24 cellular contexts compared by ENCODE assay signal in the genomic region with DNA sequence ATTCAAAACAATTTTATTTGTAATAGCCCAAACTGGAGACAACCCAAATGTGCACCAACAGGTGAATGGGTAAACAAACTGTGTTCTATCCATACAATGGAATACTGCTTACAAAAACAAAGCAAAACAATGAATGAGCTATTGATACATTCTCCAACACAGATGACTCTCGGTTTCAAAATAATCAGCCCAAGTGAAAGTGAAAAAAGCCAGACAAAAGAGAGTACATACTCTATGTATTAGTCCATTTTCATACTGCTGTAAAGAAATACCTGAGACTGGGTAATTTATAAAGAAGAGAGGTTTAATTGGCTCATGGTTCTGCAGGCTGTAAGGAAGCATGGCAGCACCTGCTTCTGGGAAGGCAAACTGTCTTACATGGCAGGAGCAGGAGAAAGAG.
"Had no signal": no experiment of that assay in that cellular context is flagged by ENCODE, and none has a peak within 500 bp of the region (broad histone marks: within the 10 kb centered on the region; RNA-seq: fewer than 3 reads in every experiment).

No MANE protein-coding gene starts in this region.

- H3K4me1 Mint-ChIP-seq: central memory CD8-positive, alpha-beta T cell; natural killer cell; stimulated activated memory B cell treated with anti-CD40 and anti-IgM and Interleukin-4, amounts not matched to agents 10 μg/mL and 1 μg/mL and 100 μg/mL, for 72 hours had no signal

- DNase-seq: activated CD4-positive, alpha-beta memory T cell treated with anti-CD3 and anti-CD28 coated beads for 36 hours; activated CD4-positive, alpha-beta T cell treated with anti-CD3 and anti-CD28 coated beads for 48 hours; activated CD8-positive, alpha-beta memory T cell treated with anti-CD3 and anti-CD28 coated beads, Interleukin-2, amount 50 U/mL, for 48 hours; activated naive CD4-positive, alpha-beta T cell; activated T-cell treated with anti-CD3 and anti-CD28 coated beads, Interleukin-2, amount 50 U/mL, for 24 hours; effector CD8-positive, alpha-beta T cell; esophagus squamous epithelium; foreskin melanocyte; left ventricle myocardium inferior; mesendoderm; natural killer cell; occipital lobe; psoas muscle; stimulated activated CD4-positive, alpha-beta T cell treated with anti-CD3 and anti-CD28 coated beads, Interleukin-1b, Interleukin-23, amount 100 ng/mL, for 48 hours; stimulated activated CD4-positive, alpha-beta T cell treated with anti-CD3 and anti-CD28 coated beads, Interleukin-4, amount 100 ng/mL, for 4 hours; stimulated activated CD8-positive, alpha-beta memory T cell treated with anti-CD3 and anti-CD28 coated beads, Interleukin-4, amount 100 ng/mL, for 48 hours; stimulated activated naive CD8-positive, alpha-beta T cell treated with anti-CD3 and anti-CD28 coated beads, Interleukin-15, amount 100 ng/mL, for 72 hours; substantia nigra; upper lobe of left lung had no signal

- H3K4me3 Mint-ChIP-seq: activated CD4-positive, alpha-beta memory T cell treated with anti-CD3 and anti-CD28 coated beads for 36 hours; activated T-cell treated with anti-CD3 and anti-CD28 coated beads, Interleukin-2, amount 50 U/mL, for 24 hours; central memory CD8-positive, alpha-beta T cell; natural killer cell; neural progenitor cell; stimulated activated memory B cell treated with anti-CD40 and anti-IgM and Interleukin-4, amounts not matched to agents 10 μg/mL and 1 μg/mL and 100 μg/mL, for 72 hours; stimulated activated naive CD8-positive, alpha-beta T cell treated with anti-CD3 and anti-CD28 coated beads, Interleukin-15, amount 100 ng/mL, for 72 hours had no signal

- H3K27ac Mint-ChIP-seq: activated CD4-positive, alpha-beta memory T cell treated with anti-CD3 and anti-CD28 coated beads for 36 hours; activated naive CD4-positive, alpha-beta T cell treated with anti-CD3 and anti-CD28 coated beads, Interleukin-2, amount 50 U/mL, for 72 hours; activated T-cell treated with anti-CD3 and anti-CD28 coated beads, Interleukin-2, amount 50 U/mL, for 24 hours; natural killer cell; neural progenitor cell; stimulated activated memory B cell treated with anti-CD40 and anti-IgM and Interleukin-4, amounts not matched to agents 10 μg/mL and 1 μg/mL and 100 μg/mL, for 72 hours; stimulated activated naive CD8-positive, alpha-beta T cell treated with anti-CD3 and anti-CD28 coated beads, Interleukin-15, amount 100 ng/mL, for 72 hours had no signal

- H3K27me3 Mint-ChIP-seq: stimulated activated memory B cell treated with anti-CD40 and anti-IgM and Interleukin-4, amounts not matched to agents 10 μg/mL and 1 μg/mL and 100 μg/mL, for 72 hours had no signal

- H3K36me3 Mint-ChIP-seq: activated CD4-positive, alpha-beta memory T cell treated with anti-CD3 and anti-CD28 coated beads for 36 hours; natural killer cell; stimulated activated memory B cell treated with anti-CD40 and anti-IgM and Interleukin-4, amounts not matched to agents 10 μg/mL and 1 μg/mL and 100 μg/mL, for 72 hours had no signal

- ATAC-seq: activated CD4-positive, CD25-positive, alpha-beta regulatory T cell treated with anti-CD3 and anti-CD28 coated beads, Interleukin-2, amount 50 U/mL, for 24 hours; natural killer cell; psoas muscle; stimulated activated memory B cell treated with anti-CD40 and anti-IgM and Interleukin-4, amounts not matched to agents 10 μg/mL and 1 μg/mL and 100 μg/mL, for 72 hours; stimulated activated naive CD8-positive, alpha-beta T cell treated with anti-CD3 and anti-CD28 coated beads, Interleukin-15, amount 100 ng/mL, for 72 hours had no signal
